In genomic region chr3:127565711-127566110, GRCh38 we compare ENCODE assay signal across 18 cellular contexts. TPM values are rescaled to one million over a fixed set of nuclear protein-coding genes. Genes with fewer than 3 reads are reported as not detected.
DNase-seq lines count a peak whose midpoint lies in the region; ATAC-seq, FAIRE-seq and TF ChIP-seq lines count a peak whose summit lies in the region.
"Had no signal": no experiment of that assay in that cellular context is flagged by ENCODE, and none has a peak within 500 bp of the region (broad histone marks: within the 10 kb centered on the region; RNA-seq: fewer than 3 reads in every experiment).

No MANE protein-coding gene starts in this region.

- H3K4me1 ChIP-seq in A549 (no peaks in the 10 kb centered on the region), HCT116 (ENCODE audit: control insufficient read depth in 1 of 2, insufficient read depth in 2 of 2, low read length in 2 of 2) (no peaks in the 10 kb centered on the region), SK-N-SH (ENCODE audit: control insufficient read depth in 1 of 2, insufficient read depth in 2 of 2, low read depth in 1 of 2, low read length in 1 of 2) (no peaks in the 10 kb centered on the region; a peak in 1 of 4 replicates), OCI-LY7 (ENCODE audit: insufficient read depth, low read length, poor library complexity, severe bottlenecking) (no peaks in the 10 kb centered on the region)
- H3K4me1 ChIP-seq: SJSA1 had no signal

- H3K4me2 ChIP-seq in A549 (no peak overlapping the region), HCT116 (ENCODE audit: low read length) (no peak overlapping the region), SK-N-SH (no peak overlapping the region), OCI-LY7 (ENCODE audit: low read length) (no peak overlapping the region)

- TF ChIP-seq RAD21 in A549 (conservative IDR thresholded peaks at IDR 0.05 in 1 of 2, IDR thresholded peaks at IDR 0.05 in 1 of 2) (no peak), HCT116 (IDR thresholded peaks at IDR 0.05; ENCODE audit: low read depth) (no peak), SK-N-SH (IDR thresholded peaks at IDR 0.05; ENCODE audit: low read length) (no peak)

- TF ChIP-seq POLR2A in A549 (IDR thresholded peaks at IDR 0.05; ENCODE audit: low read length) (no peak), HCT116 (IDR thresholded peaks at IDR 0.05; ENCODE audit: borderline replicate concordance, extremely low read depth, insufficient read depth, insufficient read length) (no peak)

- RAD21 ChIA-PET in HCT116 (lab: Charles Lee; ENCODE audit: low non-redundant PET in 1 of 2, low total read pairs in 2 of 2, uncharacterized antibody in 2 of 2, unreplicated experiment in 2 of 2), result interaction anchor here in 1 of 2 experiments (0.8 kb wide), 1 partner anchor 1018 kb away, joined by 3 read pairs; no protein-coding TSS in a partner anchor

- no peak overlapping the region for H3K4me3 ChIP-seq in A549
- no peak overlapping the region for H3K4me3 ChIP-seq in HCT116 (replicated peaks in 1 of 2; ENCODE audit: low read depth in 1 of 2, low read length in 2 of 2)
- no peak overlapping the region for H3K4me3 ChIP-seq in SK-N-SH (ENCODE audit: low read depth in 2 of 2, low read length in 1 of 2)
- no peak overlapping the region for H3K4me3 ChIP-seq in OCI-LY7 (ENCODE audit: low read depth, low read length, poor library complexity, severe bottlenecking)
- H3K4me3 ChIP-seq: SJSA1 had no signal

- BruUV-seq in HCT116 (replicated peaks; lab: Mats Ljungman, UMichigan) (no TSS peak), OCI-LY7 (replicated peaks; lab: Mats Ljungman, UMichigan) (no TSS peak)

- peak; percentile 17 to 55; a peak in 3 of 6 replicates for ATAC-seq in A549
- peak; percentile 73 for ATAC-seq in HCT116
- no peak for ATAC-seq in HG03442 (IDR thresholded peaks at IDR 0.05; ENCODE audit: unreplicated experiment)
- no peak for ATAC-seq in HG02840 (IDR thresholded peaks at IDR 0.05; ENCODE audit: low FRiP score, unreplicated experiment)

- no peaks in the 10 kb centered on the region for H3F3A ChIP-seq in SK-N-SH (replicated peaks; ENCODE audit: insufficient read depth)

- H3K9me3 ChIP-seq in A549, result no peaks in the 10 kb centered on the region
- no peaks in the 10 kb centered on the region for H3K9me3 ChIP-seq in HCT116 (ENCODE audit: control insufficient read depth in 1 of 2, insufficient read depth in 1 of 2, low read depth in 1 of 2, low read length in 2 of 2)
- no peaks in the 10 kb centered on the region for H3K9me3 ChIP-seq in SK-N-SH
- H3K9me3 ChIP-seq in OCI-LY7 (ENCODE audit: low read length), result no peaks in the 10 kb centered on the region
- H3K9me3 ChIP-seq: SJSA1 had no signal

- no peak for FAIRE-seq in A549 (lab: Jason Lieb, UNC)
- FAIRE-seq: H54 had no signal

- CTCF ChIA-PET in A549 (lab: Yijun Ruan, JAX) (interaction anchor here (3.7 kb wide), 1 partner anchor 9 kb away, joined by 15 read pairs; no protein-coding TSS in a partner anchor), HCT116 (lab: Charles Lee) (interaction anchor here (0.8 kb wide), 1 partner anchor 9 kb away, joined by 5 read pairs; no protein-coding TSS in a partner anchor), SK-N-SH (lab: Yijun Ruan, JAX) (interaction anchor here (1.2 to 3.2 kb wide), 3 partner anchors 9 to 17 kb away, joined by 4 to 30 read pairs (median 15); no protein-coding TSS in a partner anchor), OCI-LY7 (lab: Charles Lee; ENCODE audit: unreplicated experiment) (no interaction called here)

- H3K79me2 ChIP-seq in HCT116 (ENCODE audit: insufficient read depth, low read length), result no peaks in the 10 kb centered on the region
- no peaks in the 10 kb centered on the region for H3K79me2 ChIP-seq in SK-N-SH (ENCODE audit: insufficient read depth)
- H3K79me2 ChIP-seq in OCI-LY7 (ENCODE audit: insufficient read depth, low read depth, low read length), result no peaks in the 10 kb centered on the region

- no peak overlapping the region for H3K27ac ChIP-seq in A549
- no peak overlapping the region for H3K27ac ChIP-seq in HCT116 (ENCODE audit: low read depth, low read length)
- no peak overlapping the region for H3K27ac ChIP-seq in SK-N-SH (ENCODE audit: low read depth in 2 of 2, low read length in 1 of 2)
- H3K27ac ChIP-seq in OCI-LY7 (ENCODE audit: low read depth, low read length, poor library complexity, severe bottlenecking), result no peak overlapping the region
- H3K27ac ChIP-seq: SJSA1 had no signal

- no peak overlapping the region for H2AFZ ChIP-seq in HCT116 (ENCODE audit: low read depth, low read length, poor library complexity, severe bottlenecking)
- no peak overlapping the region for H2AFZ ChIP-seq in SK-N-SH (ENCODE audit: low read depth)
- no peak overlapping the region for H2AFZ ChIP-seq in OCI-LY7 (ENCODE audit: low read length)

- H4K20me1 ChIP-seq in HCT116 (ENCODE audit: insufficient read depth) (no peaks in the 10 kb centered on the region), SK-N-SH (ENCODE audit: insufficient read depth) (no peaks in the 10 kb centered on the region), OCI-LY7 (ENCODE audit: insufficient read depth, low read length) (no peaks in the 10 kb centered on the region)

- TF ChIP-seq CTCF in A549 (IDR thresholded peaks at IDR 0.05), result no peak
- no peak for TF ChIP-seq CTCF in HCT116 (IDR thresholded peaks at IDR 0.05 in 2 of 3, conservative IDR thresholded peaks at IDR 0.05 in 1 of 3; ENCODE audit: borderline replicate concordance in 1 of 3, insufficient read depth in 1 of 3, low read depth in 2 of 3, low read length in 2 of 3)
- TF ChIP-seq CTCF in SK-N-SH (IDR thresholded peaks at IDR 0.05), result no peak
- TF ChIP-seq CTCF in OCI-LY7 (conservative IDR thresholded peaks at IDR 0.05; ENCODE audit: low read length), result no peak

- H3K27me3 ChIP-seq in HCT116 (ENCODE audit: insufficient read depth, low read length) (no peaks in the 10 kb centered on the region), SK-N-SH (ENCODE audit: insufficient read depth) (no peaks in the 10 kb centered on the region)
- H3K27me3 ChIP-seq: SJSA1 had no signal

- 33% methylated on average over 4 of the region's 7 CpGs for WGBS in A549 (ENCODE audit: missing lambda C conversion rate)
- WGBS in SK-N-SH (ENCODE audit: low lambda C conversion rate), result 62% methylated on average over 3 of the region's 7 CpGs

- DNase-seq in A549 (ENCODE audit: low read depth in 1 of 2, low spot score in 1 of 2) (no peak), HCT116 (ENCODE audit: low read depth, low spot score) (no peak), SK-N-SH (no peak), iPS-NIHi11 (ENCODE audit: low spot score) (peak; percentile 42), H4 (ENCODE audit: low spot score) (no peak), OCI-LY7 (ENCODE audit: low spot score) (no peak)
- DNase-seq: Calu3; CD4-positive, alpha-beta T cell; NCI-H1048; NCI-H146; NCI-H2081 treated with DMSO at 0.1 percent for 48 hours; NCI-H345; NCI-H526 treated with DMSO at 0.1 percent for 48 hours; OCI-M1 had no signal

- POLR2A ChIA-PET in A549 (lab: Yijun Ruan, JAX), result no interaction called here
- POLR2A ChIA-PET in HCT116 (lab: Charles Lee), result no interaction called here
- POLR2A ChIA-PET in SK-N-SH (lab: Yijun Ruan, JAX), result interaction anchor here (0.8 kb wide), 1 partner anchor 267 kb away, joined by 3 read pairs; no protein-coding TSS in a partner anchor
- POLR2A ChIA-PET in OCI-LY7 (lab: Charles Lee), result no interaction called here

- intact Hi-C loops in HCT116 (cut with micrococcal nuclease) (no loop called here), OCI-LY7 (cut with micrococcal nuclease; ENCODE audit: unreplicated experiment) (no loop called here)

- H3K36me3 ChIP-seq in HCT116 (ENCODE audit: control insufficient read depth in 1 of 2, insufficient read depth in 2 of 2, low read length in 2 of 2), result no peaks in the 10 kb centered on the region
- H3K36me3 ChIP-seq in SK-N-SH (replicated peaks in 1 of 2; ENCODE audit: control insufficient read depth in 1 of 2, insufficient read depth in 2 of 2, low read length in 1 of 2), result peaks cover 0 to 5% of the 10 kb centered on the region in 2 experiments
- H3K36me3 ChIP-seq in OCI-LY7 (ENCODE audit: insufficient read depth, low read length), result peaks cover 5% of the 10 kb centered on the region; the same call in 1 of the 2 replicates

- H3K9me2 ChIP-seq in HCT116 (ENCODE audit: insufficient read depth) (no peaks in the 10 kb centered on the region), SK-N-SH (no peaks in the 10 kb centered on the region), OCI-LY7 (ENCODE audit: insufficient read depth, low read length) (no peaks in the 10 kb centered on the region)

- TF ChIP-seq EP300 in A549 (IDR thresholded peaks at IDR 0.05) (no peak), SK-N-SH (IDR thresholded peaks at IDR 0.05; ENCODE audit: borderline replicate concordance in 1 of 2, low read depth in 1 of 2, low read length in 1 of 2) (no peak)

- H3K9ac ChIP-seq in HCT116 (ENCODE audit: low read length) (no peak overlapping the region), SK-N-SH (no peak overlapping the region)

RNA-seq across cellular contexts. Expression of gene TPRA1, which starts 24.8 kb away (rescaled TPM):
- polyA plus RNA-seq in A549 (2011; rRNA removed) (13.5 and 17.5 TPM in 2 replicates), A549 (2017; fragmentation: RNase III; extraction: RNeasy Plus Mini Kit Qiagen cat#74134 plus additional on column Dnase treatment) (15.3 to 21.0 TPM (median 19.5 TPM) in 3 replicates), SK-N-SH (2012; rRNA removed) (26.3 and 31.6 TPM in 2 replicates)
- 29.8 and 44.2 TPM in 2 replicates for polyA plus RNA-seq in A549 (2012; cell fraction: cytosol; rRNA removed)
- 65.6 and 66.2 TPM in 2 replicates for polyA plus RNA-seq in A549 (2012; cell fraction: nucleus; rRNA removed)
- 21.4 TPM in 2 replicates for polyA minus RNA-seq in A549 (2011; rRNA and poly(A)+ RNA removed)
- total RNA-seq in HCT116 (2021; ENCODE audit: unreplicated experiment) (35.1 TPM), OCI-LY7 (2022) (44.6 and 51.4 TPM in 2 replicates)
- 31.4 and 31.8 TPM in 2 replicates for polyA plus RNA-seq in HCT116 (2012)
- polyA plus RNA-seq in SK-N-SH (2012; cell fraction: cytosol; rRNA removed), result 11.8 and 18.8 TPM in 2 replicates
- 41.2 and 42.1 TPM in 2 replicates for polyA plus RNA-seq in SK-N-SH (2012; cell fraction: nucleus; rRNA removed)
- total RNA-seq in H4 (2014; rRNA removed; shearing (Covaris generic)), result 42.7 and 54.0 TPM in 2 replicates
- 25.6 and 32.3 TPM in 2 replicates for total RNA-seq in OCI-LY7 (2014; rRNA removed; shearing (Covaris generic))

RNA-seq across cellular contexts. Expression of gene MCM2, which starts 32.5 kb away (rescaled TPM):
- 38.7 and 40.5 TPM in 2 replicates for polyA plus RNA-seq in A549 (2011; rRNA removed)
- polyA plus RNA-seq in A549 (2012; cell fraction: cytosol; rRNA removed), result 85.9 and 103 TPM in 2 replicates
- polyA plus RNA-seq in A549 (2012; cell fraction: nucleus; rRNA removed), result 175 and 192 TPM in 2 replicates
- 60.2 to 65.7 TPM (median 64.5 TPM) in 3 replicates for polyA plus RNA-seq in A549 (2017; fragmentation: RNase III; extraction: RNeasy Plus Mini Kit Qiagen cat#74134 plus additional on column Dnase treatment)
- 79.0 and 89.3 TPM in 2 replicates for polyA minus RNA-seq in A549 (2011; rRNA and poly(A)+ RNA removed)
- total RNA-seq in HCT116 (2021; ENCODE audit: unreplicated experiment), result 145 TPM
- polyA plus RNA-seq in HCT116 (2012), result 88.8 and 90.6 TPM in 2 replicates
- 39.8 and 56.9 TPM in 2 replicates for polyA plus RNA-seq in SK-N-SH (2012; rRNA removed)
- polyA plus RNA-seq in SK-N-SH (2012; cell fraction: cytosol; rRNA removed), result 18.6 and 29.9 TPM in 2 replicates
- 36.3 and 41.6 TPM in 2 replicates for polyA plus RNA-seq in SK-N-SH (2012; cell fraction: nucleus; rRNA removed)
- total RNA-seq in H4 (2014; rRNA removed; shearing (Covaris generic)), result 114 and 136 TPM in 2 replicates
- total RNA-seq in OCI-LY7 (2014; rRNA removed; shearing (Covaris generic)), result 207 and 237 TPM in 2 replicates
- total RNA-seq in OCI-LY7 (2022), result 218 and 234 TPM in 2 replicates

Comparison
In these comparisons a context has a peak if more than half of its experiments do, and no peak if none do; other contexts are left out.
1. ATAC-seq: peak in A549 (2 of 2) and HCT116 (single experiment); none in HG03442 (single experiment) and HG02840 (single experiment).